Comparison of ENCODE assay signal across 8 cellular contexts in the genomic region with DNA sequence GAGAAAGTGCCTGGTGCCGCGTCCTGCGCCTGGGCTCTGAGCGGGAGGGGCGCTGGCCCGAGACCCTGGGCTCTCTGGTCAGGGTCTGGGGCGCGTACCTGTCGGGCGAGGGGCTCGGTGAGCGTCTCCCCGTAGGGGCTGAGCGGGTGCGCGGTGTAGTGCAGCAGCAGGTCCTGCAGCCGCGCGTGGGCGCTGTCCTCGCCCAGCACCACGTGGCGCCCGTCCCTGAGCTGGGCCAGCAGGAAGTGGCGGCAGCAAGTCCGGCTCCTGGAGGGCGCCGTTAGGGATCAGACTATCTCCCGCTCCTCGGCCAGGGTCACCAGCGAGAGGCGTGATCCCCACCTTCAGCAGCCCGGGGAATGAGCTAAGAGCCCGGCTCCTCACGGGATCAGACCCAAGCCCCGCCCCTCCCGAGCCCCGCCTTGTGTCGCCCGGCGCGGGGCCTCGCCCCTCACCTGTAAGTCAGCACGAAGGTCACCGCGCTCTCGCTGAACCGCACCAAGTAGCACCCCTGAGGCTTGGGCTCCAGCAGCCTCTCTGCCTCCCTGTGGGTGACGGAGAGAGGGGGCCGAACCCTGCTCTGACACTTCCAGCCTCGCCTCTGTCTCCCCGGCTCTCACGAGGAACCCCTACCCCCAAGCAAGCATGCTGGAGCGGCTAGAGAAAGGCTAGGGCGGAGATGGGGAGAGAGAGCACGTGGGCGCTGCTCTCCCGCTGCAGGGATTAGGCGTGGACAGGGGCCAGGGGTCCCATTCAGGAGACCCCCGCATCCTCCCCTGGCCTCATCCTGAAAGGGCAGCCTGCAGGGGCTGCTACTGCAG.
A peak's percentile ranks its signal among the peaks of the same experiment; 100 is the strongest.
DNase-seq lines count a peak whose midpoint lies in the region; ATAC-seq and TF ChIP-seq lines count a peak whose summit lies in the region.

No MANE protein-coding gene starts in this region.

- H3K9me3 ChIP-seq in adipocyte (ENCODE audit: control insufficient read depth, low read length), result no peaks in the 10 kb centered on the region

- H3K9ac ChIP-seq in adipocyte (ENCODE audit: low read length), result peak overlapping the region; percentile 49

- peaks cover 29% of the 10 kb centered on the region for H3K4me1 ChIP-seq in adipocyte (ENCODE audit: control insufficient read depth, insufficient read depth, low read length)

- H3K27me3 ChIP-seq in adipocyte (replicated peaks; ENCODE audit: control insufficient read depth, insufficient read depth, low read length), result no peaks in the 10 kb centered on the region

- no peak for ATAC-seq in HG02588 (IDR thresholded peaks at IDR 0.05; ENCODE audit: unreplicated experiment)

- H3K36me3 ChIP-seq in adipocyte (ENCODE audit: control insufficient read depth, insufficient read depth, low read length, severe bottlenecking), result no peaks in the 10 kb centered on the region

- TF ChIP-seq CTCF in HFF-Myc (IDR thresholded peaks at IDR 0.05; ENCODE audit: low read depth, low read length, missing control alignments), result peak; percentile 54
- peak; percentile 63 for TF ChIP-seq CTCF in retinal pigment epithelial cell (conservative IDR thresholded peaks at IDR 0.05; ENCODE audit: low read depth, low read length)

- DNase-seq in C1 segment of cervical spinal cord (lab: John Stamatoyannopoulos, UW) (peak in 11 of 14 donors; percentile 11 to 68 (median 27)), HFF-Myc (ENCODE audit: extremely low read depth, low read depth) (no peak), SW480 (ENCODE audit: low spot score) (peak; percentile 64), adipocyte (ENCODE audit: low read depth) (peak; percentile 70), hepatic stellate cell (ENCODE audit: low spot score) (peak; percentile 76), retinal pigment epithelial cell (ENCODE audit: low read depth) (no peak), UCSD-AML1 (lab: John Stamatoyannopoulos, UW; ENCODE audit: unreplicated experiment) (no peak)

- H3K4me3 ChIP-seq in HFF-Myc (replicated peaks; ENCODE audit: low read depth, low read length) (peak overlapping the region; percentile 31), adipocyte (ENCODE audit: low read length) (peak overlapping the region; percentile 60), retinal pigment epithelial cell (ENCODE audit: low read length) (peak overlapping the region; percentile 40)

Comparison
In these comparisons a context has a peak if more than half of its experiments do, and no peak if none do; other contexts are left out.
1. DNase-seq: peak in C1 segment of cervical spinal cord (11 of 14), SW480 (single experiment), adipocyte (single experiment) and hepatic stellate cell (single experiment); none in HFF-Myc (single experiment), retinal pigment epithelial cell (single experiment) and UCSD-AML1 (single experiment).
2. Peak in every context shown above with its lines, with median percentiles within 50 percentile points of each other: H3K4me3 ChIP-seq.